ENCODE assay signal across 16 cellular contexts in genomic region chr10:18504161-18504560, GRCh38.
DNase-seq lines count a peak whose midpoint lies in the region; ATAC-seq and TF ChIP-seq lines count a peak whose summit lies in the region.
"Had no signal": no experiment of that assay in that cellular context is flagged by ENCODE, and none has a peak within 500 bp of the region (broad histone marks: within the 10 kb centered on the region; RNA-seq: fewer than 3 reads in every experiment).

No MANE protein-coding gene starts in this region.

- peak overlapping the region; percentile 74 for H3K27ac ChIP-seq in left ventricle myocardium inferior (replicated peaks)
- no peak overlapping the region for H3K27ac ChIP-seq in heart left ventricle
- H3K27ac ChIP-seq: BLaER1 treated with 17β-estradiol and CSF1 and Interleukin-3, amounts not matched to agents 10 nM and 100 nM; GM23248 had no signal

- H3K27me3 Mint-ChIP-seq in osteocyte (ENCODE audit: unreplicated experiment) = no peaks in the 10 kb centered on the region
- H3K27me3 Mint-ChIP-seq: B cell had no signal

- TF ChIP-seq CTCF in left ventricle myocardium inferior (IDR thresholded peaks at IDR 0.05; ENCODE audit: borderline replicate concordance) (no peak), heart left ventricle (IDR thresholded peaks at IDR 0.05) (no peak), osteocyte (IDR thresholded peaks at IDR 0.05) (no peak)

- TF ChIP-seq POLR2A in heart left ventricle (IDR thresholded peaks at IDR 0.05) = no peak

- H3K9me3 Mint-ChIP-seq in osteocyte (ENCODE audit: unreplicated experiment) = no peaks in the 10 kb centered on the region
- H3K9me3 Mint-ChIP-seq: CD8-positive, alpha-beta T cell had no signal

- H3K4me1 ChIP-seq in left ventricle myocardium inferior = peaks cover 20% of the 10 kb centered on the region
- H3K4me1 ChIP-seq in heart left ventricle = peaks cover 0 to 16% (median 0%) of the 10 kb centered on the region in 12 donors
- H3K4me1 ChIP-seq: BLaER1 treated with 17β-estradiol and CSF1 and Interleukin-3, amounts not matched to agents 10 nM and 100 nM; HAP-1 had no signal

- no peaks in the 10 kb centered on the region for H3K36me3 Mint-ChIP-seq in osteocyte (ENCODE audit: unreplicated experiment)
- H3K36me3 Mint-ChIP-seq: CD8-positive, alpha-beta T cell had no signal

- DNase-seq in left ventricle myocardium inferior (no peak), heart left ventricle (no peak), NCI-H1694 (lab: John Stamatoyannopoulos, UW) (peak; percentile 24), NCI-H446 treated with DMSO at 0.1 percent for 48 hours (lab: John Stamatoyannopoulos, UW) (peak; percentile 71), SW480 (ENCODE audit: low spot score) (no peak), osteocyte (ENCODE audit: extremely low spot score, unreplicated experiment) (no peak), NCI-H1048 (lab: John Stamatoyannopoulos, UW) (no peak)
- DNase-seq: CD8-positive, alpha-beta T cell; COR-L47; DMS53; DND-41; EL; GM23248 had no signal

- 91 to 95% (median 93%) methylated on average over 5 of the region's 5 CpGs for WGBS in heart left ventricle, 4 donors

- no peaks in the 10 kb centered on the region for H3K4me1 Mint-ChIP-seq in osteocyte (ENCODE audit: unreplicated experiment)
- H3K4me1 Mint-ChIP-seq: B cell had no signal

- H3K27me3 ChIP-seq in left ventricle myocardium inferior (ENCODE audit: low read depth) (no peaks in the 10 kb centered on the region), heart left ventricle (no peaks in the 10 kb centered on the region)
- H3K27me3 ChIP-seq: BLaER1 treated with 17β-estradiol and CSF1 and Interleukin-3, amounts not matched to agents 10 nM and 100 nM had no signal

- H3K9me3 ChIP-seq in left ventricle myocardium inferior (replicated peaks) = no peaks in the 10 kb centered on the region
- no peaks in the 10 kb centered on the region for H3K9me3 ChIP-seq in heart left ventricle
- H3K9me3 ChIP-seq: BLaER1 treated with 17β-estradiol and CSF1 and Interleukin-3, amounts not matched to agents 10 nM and 100 nM; HAP-1 had no signal

- H3K4me3 ChIP-seq in left ventricle myocardium inferior = no peak overlapping the region
- H3K4me3 ChIP-seq in heart left ventricle = no peak overlapping the region
- H3K4me3 ChIP-seq: BLaER1 treated with 17β-estradiol and CSF1 and Interleukin-3, amounts not matched to agents 10 nM and 100 nM; GM23248; HAP-1 had no signal

- ATAC-seq in heart left ventricle = no peak
- ATAC-seq: CD8-positive, alpha-beta T cell had no signal

- intact Hi-C loops in left ventricle myocardium inferior (cut with micrococcal nuclease) = no loop called here
- intact Hi-C loops in heart left ventricle (cut with DNase I) = no loop called here

- peaks cover 8% of the 10 kb centered on the region for H3K36me3 ChIP-seq in left ventricle myocardium inferior
- peaks cover 0 to 32% (median 0%) of the 10 kb centered on the region in 9 donors for H3K36me3 ChIP-seq in heart left ventricle
- H3K36me3 ChIP-seq: BLaER1 treated with 17β-estradiol and CSF1 and Interleukin-3, amounts not matched to agents 10 nM and 100 nM had no signal

- H3K27ac Mint-ChIP-seq in osteocyte (ENCODE audit: unreplicated experiment) = no peak overlapping the region
- H3K27ac Mint-ChIP-seq: B cell; CD8-positive, alpha-beta T cell had no signal

- no peak overlapping the region for H3K4me3 Mint-ChIP-seq in osteocyte (ENCODE audit: unreplicated experiment)
- H3K4me3 Mint-ChIP-seq: B cell; CD8-positive, alpha-beta T cell had no signal

Comparison
In these comparisons a context has a peak if more than half of its experiments do, and no peak if none do; other contexts are left out.
1. DNase-seq: peak in NCI-H1694 (single experiment) and NCI-H446 treated with DMSO at 0.1 percent for 48 hours (single experiment); none in left ventricle myocardium inferior (single experiment), heart left ventricle (0 of 5), SW480 (single experiment), osteocyte (single experiment) and NCI-H1048 (single experiment).